Comparison of ENCODE assay signal across 21 cellular contexts in the genomic region with DNA sequence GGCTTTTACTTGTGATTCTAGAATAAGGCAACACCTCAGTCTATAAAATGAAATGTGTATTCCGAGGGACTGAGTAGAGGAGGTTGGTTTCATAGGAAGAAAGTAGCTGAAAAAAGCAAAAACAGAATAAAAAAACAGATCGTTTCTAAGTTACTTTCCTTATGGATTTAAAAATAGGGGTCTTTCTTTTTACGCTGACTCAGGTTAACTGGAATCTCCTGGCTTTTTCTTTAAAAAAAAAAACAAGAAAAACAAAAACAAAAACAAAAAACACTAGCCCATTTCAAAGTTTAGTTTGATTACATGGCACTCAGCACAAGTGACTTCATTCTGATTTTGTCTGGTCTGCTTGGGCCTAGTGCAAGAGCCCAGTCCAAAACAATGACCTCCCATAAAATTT.
DNase-seq lines count a peak whose midpoint lies in the region; ATAC-seq, FAIRE-seq and TF ChIP-seq lines count a peak whose summit lies in the region.
"Had no signal": no experiment of that assay in that cellular context is flagged by ENCODE, and none has a peak within 500 bp of the region (broad histone marks: within the 10 kb centered on the region; RNA-seq: fewer than 3 reads in every experiment).

No MANE protein-coding gene starts in this region.

- H3K4me2 ChIP-seq in A549 (no peak overlapping the region), K562 (ENCODE audit: insufficient read depth, low read length) (no peak overlapping the region), H1 (ENCODE audit: insufficient read depth in 1 of 2, low read depth in 2 of 2, low read length in 2 of 2) (no peak overlapping the region)
- H3K4me2 ChIP-seq: BLaER1 treated with 17β-estradiol and CSF1 and Interleukin-3, amounts not matched to agents 10 nM and 100 nM had no signal

- H3K4me1 ChIP-seq in A549 = no peaks in the 10 kb centered on the region
- no peaks in the 10 kb centered on the region for H3K4me1 ChIP-seq in K562 (replicated peaks in 1 of 2; ENCODE audit: control insufficient read depth in 2 of 2, insufficient read depth in 2 of 2, low read length in 2 of 2)
- H3K4me1 ChIP-seq in H1 (replicated peaks in 1 of 4; ENCODE audit: control insufficient read depth in 3 of 4, insufficient read depth in 4 of 4, low read length in 3 of 4) = peaks cover 0 to 2% (median 0%) of the 10 kb centered on the region in 4 experiments; a peak in 2 of 7 replicates
- H3K4me1 ChIP-seq: BLaER1 treated with 17β-estradiol and CSF1 and Interleukin-3, amounts not matched to agents 10 nM and 100 nM had no signal

- H3K23me2 ChIP-seq in H1 (ENCODE audit: low read depth, low read length) = peaks cover 2% of the 10 kb centered on the region; the same call in 1 of the 2 replicates

- H3K18ac ChIP-seq in H1 (ENCODE audit: extremely low read depth, low read length) = no peak overlapping the region

- H2AK5ac ChIP-seq in H1 (ENCODE audit: low read depth, low read length) = no peak overlapping the region

- H4K8ac ChIP-seq in H1 (ENCODE audit: extremely low read depth, insufficient read depth, low read length) = no peak overlapping the region

- no peak overlapping the region for H3K23ac ChIP-seq in H1 (ENCODE audit: insufficient read length)

- in situ Hi-C loops in K562 (cut with MboI) = no loop called here

- POLR2A ChIA-PET in A549 (lab: Yijun Ruan, JAX) = no interaction called here
- POLR2A ChIA-PET in K562 (lab: Yijun Ruan, JAX) = no interaction called here
- POLR2A ChIA-PET in H1 (lab: Charles Lee; ENCODE audit: partially characterized antibody) = no interaction called here

- H3K27me3 ChIP-seq in K562 (ENCODE audit: control insufficient read depth in 2 of 2, insufficient read depth in 2 of 2, low read length in 2 of 2) = no peaks in the 10 kb centered on the region
- H3K27me3 ChIP-seq in H1 (replicated peaks in 1 of 4; ENCODE audit: control insufficient read depth in 3 of 4, extremely low read depth in 1 of 4, insufficient read depth in 3 of 4, low read length in 3 of 4) = no peaks in the 10 kb centered on the region

- no peak overlapping the region for H2BK20ac ChIP-seq in H1 (ENCODE audit: low read length)

- H3K9me1 ChIP-seq in K562 (ENCODE audit: control insufficient read depth, insufficient read depth, low read length) = no peaks in the 10 kb centered on the region

- H2AFZ ChIP-seq in K562 (ENCODE audit: low read depth, low read length) (no peak overlapping the region), H1 (ENCODE audit: low read length) (no peak overlapping the region)

- CTCF ChIA-PET in A549 (lab: Yijun Ruan, JAX) (no interaction called here), K562 (lab: Yijun Ruan, JAX; ENCODE audit: low intra/inter-chr PET ratio) (no interaction called here), H1 (lab: Charles Lee; ENCODE audit: partially characterized antibody) (no interaction called here)

- no peak overlapping the region for H3K27ac ChIP-seq in A549
- no peak overlapping the region for H3K27ac ChIP-seq in K562 (ENCODE audit: extremely low read depth, low read depth, low read length)
- H3K27ac ChIP-seq in H1 (ENCODE audit: low read depth, low read length) = no peak overlapping the region
- H3K27ac ChIP-seq: 22Rv1; BLaER1 treated with 17β-estradiol and CSF1 and Interleukin-3, amounts not matched to agents 10 nM and 100 nM; C4-2B had no signal

- no peak overlapping the region for H4K91ac ChIP-seq in H1 (replicated peaks; ENCODE audit: insufficient read length, low read length)

- H3K79me1 ChIP-seq in H1 (ENCODE audit: low read depth, low read length) = no peaks in the 10 kb centered on the region

- H3K36me3 ChIP-seq in K562 (ENCODE audit: control insufficient read depth, insufficient read depth, low read length) = no peaks in the 10 kb centered on the region
- no peaks in the 10 kb centered on the region for H3K36me3 ChIP-seq in H1 (ENCODE audit: control insufficient read depth in 2 of 4, insufficient read depth in 4 of 4, low read length in 3 of 4)
- H3K36me3 ChIP-seq: BLaER1 treated with 17β-estradiol and CSF1 and Interleukin-3, amounts not matched to agents 10 nM and 100 nM had no signal

- no peaks in the 10 kb centered on the region for H3K9me3 ChIP-seq in A549
- no peaks in the 10 kb centered on the region for H3K9me3 ChIP-seq in K562 (replicated peaks; ENCODE audit: control insufficient read depth, insufficient read depth, low read depth, low read length)
- H3K9me3 ChIP-seq in H1 (ENCODE audit: insufficient read depth in 2 of 2, low read depth in 1 of 2, low read length in 1 of 2) = no peaks in the 10 kb centered on the region

- no peaks in the 10 kb centered on the region; the same call in 1 of the 2 replicates for H4K20me1 ChIP-seq in K562 (replicated peaks; ENCODE audit: control insufficient read depth, insufficient read depth, low read length)
- no peaks in the 10 kb centered on the region for H4K20me1 ChIP-seq in H1 (replicated peaks in 1 of 2; ENCODE audit: control insufficient read depth in 1 of 2, insufficient read depth in 2 of 2, low read length in 2 of 2)

- TF ChIP-seq CTCF in A549 (IDR thresholded peaks at IDR 0.05) = no peak
- TF ChIP-seq CTCF in K562 (IDR thresholded peaks at IDR 0.05 in 2 of 3, conservative IDR thresholded peaks at IDR 0.05 in 1 of 3; ENCODE audit: insufficient read depth in 2 of 3, low read depth in 1 of 3, low read length in 3 of 3) = no peak
- TF ChIP-seq CTCF in H1 (IDR thresholded peaks at IDR 0.05; ENCODE audit: control extremely low read depth in 1 of 3, insufficient read depth in 1 of 3, low read depth in 1 of 3, low read length in 3 of 3) = no peak
- TF ChIP-seq CTCF in GM20000 (IDR thresholded peaks at IDR 0.05; ENCODE audit: extremely low read depth, missing control alignments) = no peak

- H3K56ac ChIP-seq in H1 (replicated peaks; ENCODE audit: insufficient read length, low read depth, low read length) = no peak overlapping the region

- H3K14ac ChIP-seq in H1 (ENCODE audit: insufficient read length) = no peak overlapping the region

- FAIRE-seq in A549 (lab: Jason Lieb, UNC) = no peak
- no peak for FAIRE-seq in K562 (lab: Jason Lieb, UNC)
- no peak for FAIRE-seq in H1 (lab: Jason Lieb, UNC)
- FAIRE-seq: GM12878, GM12892, GM18507 had no signal

- no peak overlapping the region for H4K5ac ChIP-seq in H1 (ENCODE audit: insufficient read length, low read depth, low read length)

- TF ChIP-seq POLR2A in A549 (IDR thresholded peaks at IDR 0.05; ENCODE audit: low read length) (no peak), K562 (conservative IDR thresholded peaks at IDR 0.05) (no peak), H1 (IDR thresholded peaks at IDR 0.05; ENCODE audit: control extremely low read depth in 1 of 2, low read depth in 2 of 2, low read length in 2 of 2) (no peak)

- H2BK12ac ChIP-seq in H1 (ENCODE audit: low read depth, low read length) = no peak overlapping the region

- DNase-seq in A549 (ENCODE audit: low read depth in 1 of 2, low spot score in 1 of 2) (no peak), K562 (ENCODE audit: extremely low read depth in 1 of 4, low spot score in 3 of 4) (no peak), H1 (ENCODE audit: low read depth in 1 of 2, low spot score in 2 of 2) (no peak), GM20000 (ENCODE audit: low spot score) (no peak), NCI-H345 treated with DMSO at 0.1 percent for 48 hours (lab: John Stamatoyannopoulos, UW; ENCODE audit: unreplicated experiment) (no peak)
- DNase-seq: ACHN; CD4-positive, alpha-beta T cell; CD8-positive, alpha-beta T cell; DMS 273 treated with DMSO at 0.1 percent for 48 hours; DMS153; DMS53; DMS79; DND-41; EL; GDM1 had no signal

- no peak overlapping the region for H2BK120ac ChIP-seq in H1 (replicated peaks; ENCODE audit: low read depth, low read length)

- no peaks in the 10 kb centered on the region for H3K79me2 ChIP-seq in K562 (ENCODE audit: control insufficient read depth, insufficient read depth, low read length)
- no peaks in the 10 kb centered on the region for H3K79me2 ChIP-seq in H1 (ENCODE audit: control insufficient read depth in 1 of 2, insufficient read depth in 2 of 2, low read length in 2 of 2)

- H2BK5ac ChIP-seq in H1 (ENCODE audit: low read depth, low read length) = no peak overlapping the region

- no peak for TF ChIP-seq EP300 in A549 (IDR thresholded peaks at IDR 0.05)
- TF ChIP-seq EP300 in K562 (IDR thresholded peaks at IDR 0.05; ENCODE audit: low read length) = no peak
- TF ChIP-seq EP300 in H1 (IDR thresholded peaks at IDR 0.05; ENCODE audit: borderline replicate concordance in 1 of 2, low read depth in 2 of 2, low read length in 2 of 2) = no peak

- TF ChIP-seq RAD21 in A549 (conservative IDR thresholded peaks at IDR 0.05 in 1 of 2, IDR thresholded peaks at IDR 0.05 in 1 of 2) (no peak), K562 (CRISPR knock-in tag; conservative IDR thresholded peaks at IDR 0.05 in 1 of 2, IDR thresholded peaks at IDR 0.05 in 1 of 2) (no peak), H1 (IDR thresholded peaks at IDR 0.05 in 1 of 2, conservative IDR thresholded peaks at IDR 0.05 in 1 of 2; ENCODE audit: low read depth in 2 of 2, low read length in 2 of 2) (no peak)

- BruUV-seq in K562 (replicated peaks; lab: Mats Ljungman, UMichigan) = no TSS peak

- ATAC-seq in A549 = no peak
- no peak for ATAC-seq in K562
- ATAC-seq: CD8-positive, alpha-beta T cell; GM12878 had no signal

- intact Hi-C loops in K562 (cut with micrococcal nuclease) = no loop called here

- H3K4ac ChIP-seq in H1 (replicated peaks; ENCODE audit: insufficient read length, low read depth, low read length) = no peak overlapping the region

- H3K9ac ChIP-seq in K562 (ENCODE audit: insufficient read depth in 1 of 2, low read depth in 2 of 2, low read length in 2 of 2) (no peak overlapping the region), H1 (replicated peaks in 1 of 4; ENCODE audit: extremely low read depth in 1 of 4, low read depth in 3 of 4, low read length in 3 of 4) (no peak overlapping the region)
- H3K9ac ChIP-seq: BLaER1 treated with 17β-estradiol and CSF1 and Interleukin-3, amounts not matched to agents 10 nM and 100 nM had no signal

- WGBS in A549 (ENCODE audit: missing lambda C conversion rate) = 10% methylated on average over 3 of the region's 3 CpGs
- WGBS in K562 (ENCODE audit: insufficient coverage, low coverage, missing lambda C conversion rate) = 0% methylated on average over 3 of the region's 3 CpGs
- WGBS in H1 (ENCODE audit: extremely low coverage in 1 of 2, insufficient coverage in 1 of 2, insufficient read length in 1 of 2, insufficient replicate concordance in 2 of 2, low coverage in 1 of 2, low lambda C conversion rate in 2 of 2, missing lambda C conversion rate in 1 of 2), 2 experiments = 82% methylated on average over 3 of the region's 3 CpGs; no CpG with 5 or more reads in 1 of the 2 experiments

- H2BK15ac ChIP-seq in H1 (ENCODE audit: low read length) = no peak overlapping the region

- no peak overlapping the region for H3K4me3 ChIP-seq in A549
- H3K4me3 ChIP-seq in K562 = no peak overlapping the region
- H3K4me3 ChIP-seq in H1 (ENCODE audit: extremely low read depth in 1 of 4, insufficient read depth in 2 of 4, low read depth in 3 of 4, low read length in 4 of 4) = no peak overlapping the region
- H3K4me3 ChIP-seq: BLaER1 treated with 17β-estradiol and CSF1 and Interleukin-3, amounts not matched to agents 10 nM and 100 nM; GM12878 had no signal

TF ChIP-seq in A549, 52 proteins besides CTCF, POLR2A, EP300 and RAD21 (continues in another document):
- TF ChIP-seq MAFK (IDR thresholded peaks at IDR 0.05; ENCODE audit: partially characterized antibody) = peak; percentile 17

TF ChIP-seq in K562, 482 proteins besides CTCF, POLR2A, EP300 and RAD21 (continues in another document):
- TF ChIP-seq MAFF (IDR thresholded peaks at IDR 0.05; ENCODE audit: low read length) = peak; percentile 50
